Comparison of ENCODE assay signal across 23 cellular contexts in the genomic region with DNA sequence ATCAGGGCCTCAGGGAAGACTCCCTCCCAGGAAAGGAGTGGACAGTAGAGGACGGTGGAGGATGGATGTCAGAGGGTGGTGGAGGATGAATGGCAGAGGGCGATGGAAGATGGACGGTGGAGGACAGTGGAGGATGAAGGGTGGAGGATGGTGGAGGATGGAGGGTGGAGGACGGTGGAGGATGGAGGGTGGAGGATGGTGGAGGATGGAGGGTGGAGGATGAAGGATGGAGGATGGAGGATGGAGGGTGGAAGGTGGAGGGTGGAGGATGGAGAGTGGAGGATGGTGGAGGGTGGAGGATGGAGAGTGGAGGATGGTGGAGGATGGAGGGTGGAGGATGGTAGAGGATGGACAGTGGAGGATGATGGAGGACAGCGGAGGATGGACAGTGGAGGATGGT.
DNase-seq lines count a peak whose midpoint lies in the region; ATAC-seq, FAIRE-seq and TF ChIP-seq lines count a peak whose summit lies in the region.
"Had no signal": no experiment of that assay in that cellular context is flagged by ENCODE, and none has a peak within 500 bp of the region (broad histone marks: within the 10 kb centered on the region; RNA-seq: fewer than 3 reads in every experiment).

No MANE protein-coding gene starts in this region.

- no peak for DNase-seq in activated T-cell treated with anti-CD3 and anti-CD28 coated beads, Interleukin-2, amount 50 U/mL, for 24 hours
- no peak for DNase-seq in activated T-cell treated with anti-CD3 and anti-CD28 coated beads for 4 hours
- no peak for DNase-seq in bronchial epithelial cell (ENCODE audit: low read depth)
- DNase-seq in mesothelial cell of epicardium (ENCODE audit: low spot score in 2 of 2, unreplicated experiment in 2 of 2): no peak
- DNase-seq in urothelium cell line (ENCODE audit: low spot score): no peak
- no peak for DNase-seq in GM12892 (ENCODE audit: insufficient read length)
- DNase-seq in cerebellar cortex (ENCODE audit: low spot score): no peak
- DNase-seq in CD8-positive, alpha-beta T cell: no peak
- DNase-seq: 8988T; activated CD4-positive, alpha-beta memory T cell treated with anti-CD3 and anti-CD28 coated beads for 36 hours; activated gamma-delta T cell; dermis blood vessel endothelial cell; H7; heart right ventricle; NCI-H146; NCI-H2171; NCI-H526; stimulated activated CD4-positive, alpha-beta T cell treated with anti-CD3 and anti-CD28 coated beads, Interleukin-4, amount 100 ng/mL, for 1 hour; stimulated activated naive CD8-positive, alpha-beta T cell treated with anti-CD3 and anti-CD28 coated beads, Interleukin-15, Interleukin-2, amounts not matched to agents 100 U/mL and 50 U/mL, for 24 hours; tibial artery had no signal

- peak; percentile 13 for FAIRE-seq in bronchial epithelial cell (lab: Jason Lieb, UNC)
- peak; percentile 98 for FAIRE-seq in urothelium cell line (lab: Jason Lieb, UNC)
- no peak for FAIRE-seq in GM12892 (lab: Jason Lieb, UNC)
- FAIRE-seq: RCC 7860 had no signal

- peak overlapping the region; percentile 55 for H3K27ac Mint-ChIP-seq in activated T-cell treated with anti-CD3 and anti-CD28 coated beads, Interleukin-2, amount 50 U/mL, for 24 hours
- H3K27ac Mint-ChIP-seq in mesothelial cell of epicardium: peak overlapping the region; percentile 99
- H3K27ac Mint-ChIP-seq in CD8-positive, alpha-beta T cell: no peak overlapping the region
- H3K27ac Mint-ChIP-seq: activated CD4-positive, alpha-beta memory T cell treated with anti-CD3 and anti-CD28 coated beads for 36 hours had no signal

- no peaks in the 10 kb centered on the region for H3K27me3 ChIP-seq in bronchial epithelial cell (ENCODE audit: control insufficient read depth, insufficient read depth, low read length)
- no peaks in the 10 kb centered on the region for H3K27me3 ChIP-seq in CD8-positive, alpha-beta T cell (ENCODE audit: insufficient read depth, low read length)
- H3K27me3 ChIP-seq: breast epithelium, heart right ventricle, tibial artery had no signal

- H3K36me3 ChIP-seq in bronchial epithelial cell (ENCODE audit: control insufficient read depth, insufficient read depth, low read length): no peaks in the 10 kb centered on the region
- H3K36me3 ChIP-seq in CD8-positive, alpha-beta T cell (ENCODE audit: insufficient read depth, low read length): no peaks in the 10 kb centered on the region
- H3K36me3 ChIP-seq: breast epithelium, heart right ventricle, tibial artery had no signal

- H3K4me1 ChIP-seq in CD8-positive, alpha-beta T cell (ENCODE audit: insufficient read depth, low read length): peaks cover 32% of the 10 kb centered on the region

- POLR2A ChIA-PET in CD8-positive, alpha-beta T cell (lab: Charles Lee): no interaction called here

- no peaks in the 10 kb centered on the region for H3K36me3 Mint-ChIP-seq in activated T-cell treated with anti-CD3 and anti-CD28 coated beads, Interleukin-2, amount 50 U/mL, for 24 hours (ENCODE audit: low read depth)
- no peaks in the 10 kb centered on the region for H3K36me3 Mint-ChIP-seq in mesothelial cell of epicardium
- H3K36me3 Mint-ChIP-seq in CD8-positive, alpha-beta T cell: no peaks in the 10 kb centered on the region
- H3K36me3 Mint-ChIP-seq: activated CD4-positive, alpha-beta memory T cell treated with anti-CD3 and anti-CD28 coated beads for 36 hours had no signal

- no peaks in the 10 kb centered on the region for H3K27me3 Mint-ChIP-seq in activated T-cell treated with anti-CD3 and anti-CD28 coated beads, Interleukin-2, amount 50 U/mL, for 24 hours
- no peaks in the 10 kb centered on the region for H3K27me3 Mint-ChIP-seq in mesothelial cell of epicardium (ENCODE audit: low read depth)
- no peaks in the 10 kb centered on the region for H3K27me3 Mint-ChIP-seq in CD8-positive, alpha-beta T cell (ENCODE audit: low read depth)
- H3K27me3 Mint-ChIP-seq: activated CD4-positive, alpha-beta memory T cell treated with anti-CD3 and anti-CD28 coated beads for 36 hours had no signal

- H3K27ac ChIP-seq in CD8-positive, alpha-beta T cell (ENCODE audit: low read depth, low read length): no peak overlapping the region
- H3K27ac ChIP-seq: tibial artery had no signal

- H3K4me1 Mint-ChIP-seq in activated T-cell treated with anti-CD3 and anti-CD28 coated beads, Interleukin-2, amount 50 U/mL, for 24 hours (ENCODE audit: low read depth): peaks cover 64% of the 10 kb centered on the region
- peaks cover 91% of the 10 kb centered on the region for H3K4me1 Mint-ChIP-seq in mesothelial cell of epicardium
- H3K4me1 Mint-ChIP-seq in CD8-positive, alpha-beta T cell (ENCODE audit: low read depth): peaks cover 52% of the 10 kb centered on the region

- intact Hi-C loops in CD8-positive, alpha-beta T cell (cut with DNase I, micrococcal nuclease): no loop called here

- TF ChIP-seq CTCF in bronchial epithelial cell (IDR thresholded peaks at IDR 0.05; ENCODE audit: insufficient read depth, low read length, severe bottlenecking) (no peak), mesothelial cell of epicardium (IDR thresholded peaks at IDR 0.05; ENCODE audit: unreplicated experiment) (no peak)
- no peak for TF ChIP-seq CTCF in CD8-positive, alpha-beta T cell (IDR thresholded peaks at IDR 0.05)

- H3K4me3 ChIP-seq in bronchial epithelial cell (ENCODE audit: low read depth, low read length): no peak overlapping the region
- no peak overlapping the region for H3K4me3 ChIP-seq in CD8-positive, alpha-beta T cell (ENCODE audit: low read depth, low read length)
- H3K4me3 ChIP-seq: breast epithelium, heart right ventricle, SK-N-MC, tibial artery had no signal

- no peak for TF ChIP-seq POLR2A in GM12892 (IDR thresholded peaks at IDR 0.05; ENCODE audit: low read depth, low read length)

- ATAC-seq in CD8-positive, alpha-beta T cell: no peak
- ATAC-seq: heart right ventricle; stimulated activated naive CD8-positive, alpha-beta T cell treated with anti-CD3 and anti-CD28 coated beads, Interleukin-15, Interleukin-2, amounts not matched to agents 100 U/mL and 50 U/mL, for 24 hours had no signal

- CTCF ChIA-PET in CD8-positive, alpha-beta T cell (lab: Charles Lee): interaction anchor here (0.9 to 1.6 kb wide), 4 partner anchors 9 to 49 kb away, joined by 3 to 7 read pairs (median 4); no protein-coding TSS in a partner anchor

- H3K4me3 Mint-ChIP-seq in activated T-cell treated with anti-CD3 and anti-CD28 coated beads, Interleukin-2, amount 50 U/mL, for 24 hours: no peak overlapping the region
- H3K4me3 Mint-ChIP-seq in mesothelial cell of epicardium: no peak overlapping the region
- no peak overlapping the region for H3K4me3 Mint-ChIP-seq in CD8-positive, alpha-beta T cell
- H3K4me3 Mint-ChIP-seq: activated CD4-positive, alpha-beta memory T cell treated with anti-CD3 and anti-CD28 coated beads for 36 hours had no signal

- no peaks in the 10 kb centered on the region for H3K9me3 ChIP-seq in CD8-positive, alpha-beta T cell (ENCODE audit: low read length)
- H3K9me3 ChIP-seq: breast epithelium, heart right ventricle, tibial artery had no signal

- H3K9me3 Mint-ChIP-seq in activated T-cell treated with anti-CD3 and anti-CD28 coated beads, Interleukin-2, amount 50 U/mL, for 24 hours: no peaks in the 10 kb centered on the region
- no peaks in the 10 kb centered on the region for H3K9me3 Mint-ChIP-seq in mesothelial cell of epicardium
- H3K9me3 Mint-ChIP-seq in CD8-positive, alpha-beta T cell: no peaks in the 10 kb centered on the region
- H3K9me3 Mint-ChIP-seq: activated CD4-positive, alpha-beta memory T cell treated with anti-CD3 and anti-CD28 coated beads for 36 hours had no signal
